ENCODE assay signal across 21 cellular contexts in genomic region chr5:156515121-156515520, GRCh38.
"Had no signal": no experiment of that assay in that cellular context is flagged by ENCODE, and none has a peak within 500 bp of the region (broad histone marks: within the 10 kb centered on the region; RNA-seq: fewer than 3 reads in every experiment).

No MANE protein-coding gene starts in this region.

- H3K9me3 ChIP-seq: SK-N-SH had no signal

- H3K27ac ChIP-seq: KMS-11, RWPE1 had no signal

- H3K9ac ChIP-seq: KMS-11, SK-N-SH had no signal

- DNase-seq: Kasumi-1, MM.1S, NCI-H1092 treated with DMSO at 0.1 percent for 48 hours, NCI-H1436, NCI-H187, NCI-H2029, NCI-H2081 treated with DMSO at 0.1 percent for 48 hours, NCI-H2171, NCI-H226, NCI-H446, NCI-H510A, NCI-H524 treated with DMSO at 0.1 percent for 48 hours, NCI-H69, NCI-H774, SHP77, SK-N-SH, SW 1271 had no signal

- H3K4me2 ChIP-seq: KMS-11, SK-N-SH had no signal

- H3K9me2 ChIP-seq: SK-N-SH had no signal

- ATAC-seq: HepG2, K562 had no signal

- H3K4me3 ChIP-seq: K562 had no signal
